30 cellular contexts compared by ENCODE assay signal in the genomic region with DNA sequence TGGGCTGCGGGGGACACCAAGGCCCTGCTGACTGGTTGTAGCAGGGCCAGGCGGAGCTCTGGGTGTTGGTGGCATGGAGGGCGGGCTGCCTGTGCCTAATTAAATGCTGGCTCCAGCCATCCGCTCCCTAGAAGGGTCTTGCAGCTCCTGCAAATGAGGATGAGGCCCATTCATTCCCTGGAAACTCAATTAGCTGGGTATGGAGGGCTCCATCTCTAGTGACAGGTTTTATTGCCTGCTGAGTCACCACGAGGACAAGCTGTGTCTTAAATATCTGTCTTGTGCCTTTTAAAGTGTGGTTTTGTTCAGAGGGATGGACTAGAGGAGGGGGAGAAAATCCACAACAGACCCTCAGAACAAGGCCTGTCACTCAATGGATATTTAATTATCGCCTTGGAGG.
DNase-seq lines count a peak whose midpoint lies in the region; ATAC-seq, FAIRE-seq and TF ChIP-seq lines count a peak whose summit lies in the region.
"Had no signal": no experiment of that assay in that cellular context is flagged by ENCODE, and none has a peak within 500 bp of the region (broad histone marks: within the 10 kb centered on the region; RNA-seq: fewer than 3 reads in every experiment).

No MANE protein-coding gene starts in this region.

- no peaks in the 10 kb centered on the region for H4K20me1 ChIP-seq in GM12878 (ENCODE audit: control insufficient read depth, insufficient read depth)

- ATAC-seq in GM12878: no peak
- ATAC-seq: activated CD4-positive, CD25-positive, alpha-beta regulatory T cell treated with anti-CD3 and anti-CD28 coated beads, Interleukin-2, amount 50 U/mL, for 24 hours; left lobe of liver; stimulated activated memory B cell treated with anti-CD40 and anti-IgM and Interleukin-4, amounts not matched to agents 10 μg/mL and 1 μg/mL and 100 μg/mL, for 72 hours had no signal

- H3K4me3 ChIP-seq in Caco-2 (ENCODE audit: low read depth, low read length) (no peak overlapping the region), GM12878 (no peak overlapping the region), mesodermal cell (ENCODE audit: extremely low read depth, insufficient read depth, low read length, poor library complexity, severe bottlenecking) (no peak overlapping the region), H7 (ENCODE audit: insufficient read depth, low read depth, low read length) (no peak overlapping the region)
- H3K4me3 ChIP-seq: dorsolateral prefrontal cortex, PC-9 had no signal

- H3K4me1 ChIP-seq in Caco-2 (peaks cover 12% of the 10 kb centered on the region), GM12878 (ENCODE audit: control insufficient read depth, insufficient read depth, low read length) (peaks cover 21% of the 10 kb centered on the region), mesodermal cell (ENCODE audit: control insufficient read depth, insufficient read depth, low read length, poor library complexity, severe bottlenecking) (peaks cover 7% of the 10 kb centered on the region)

- TF ChIP-seq POLR2A in GM12878 (IDR thresholded peaks at IDR 0.05; ENCODE audit: low read depth, low read length): no peak

- H3K36me3 ChIP-seq in Caco-2 (ENCODE audit: control insufficient read depth, insufficient read depth, low read length) (no peaks in the 10 kb centered on the region), GM12878 (ENCODE audit: control insufficient read depth in 2 of 2, insufficient read depth in 2 of 2, low read length in 1 of 2) (no peaks in the 10 kb centered on the region), mesodermal cell (ENCODE audit: control insufficient read depth, insufficient read depth, low read length) (peaks cover 29% of the 10 kb centered on the region), H7 (replicated peaks; ENCODE audit: control insufficient read depth, insufficient read depth, low read length) (no peaks in the 10 kb centered on the region)

- WGBS in GM12878 (ENCODE audit: insufficient coverage, insufficient replicate concordance, low lambda C conversion rate, missing lambda C conversion rate): 53% methylated on average over 6 of the region's 6 CpGs
- WGBS in mesodermal cell (ENCODE audit: insufficient coverage in 2 of 2), 2 experiments: 56 to 79% methylated on average over 4 of the region's 6 CpGs

- no peak overlapping the region for H3K27ac ChIP-seq in GM12878 (ENCODE audit: control insufficient read depth, insufficient read depth)
- peak overlapping the region; percentile 47 for H3K27ac ChIP-seq in mesodermal cell (ENCODE audit: low read depth, low read length, severe bottlenecking)
- H3K27ac ChIP-seq: dorsolateral prefrontal cortex, epithelial cell of prostate, PC-9 had no signal

- in situ Hi-C loops in GM12878 (cut with MboI): no loop called here

- H3K9me3 Mint-ChIP-seq in Caco-2 (ENCODE audit: unreplicated experiment): no peaks in the 10 kb centered on the region
- H3K9me3 Mint-ChIP-seq: activated naive CD4-positive, alpha-beta T cell treated with anti-CD3 and anti-CD28 coated beads for 36 hours; CD8-positive, alpha-beta memory T cell; central memory CD8-positive, alpha-beta T cell; immature natural killer cell; stimulated activated memory B cell treated with anti-CD40 and anti-IgM and Interleukin-4, amounts not matched to agents 10 μg/mL and 1 μg/mL and 100 μg/mL, for 72 hours had no signal

- H3K9me3 ChIP-seq in Caco-2: no peaks in the 10 kb centered on the region
- no peaks in the 10 kb centered on the region; the same call in 2 of the 3 replicates for H3K9me3 ChIP-seq in GM12878 (replicated peaks; ENCODE audit: control insufficient read depth, insufficient read depth, low read length)
- H3K9me3 ChIP-seq in mesodermal cell (ENCODE audit: control insufficient read depth, low read length): no peaks in the 10 kb centered on the region

- CTCF ChIA-PET in Caco-2 (lab: Charles Lee) (interaction anchor here (0.6 to 1.6 kb wide), 5 partner anchors 59 to 571 kb away, joined by 4 to 19 read pairs (median 10); no protein-coding TSS in a partner anchor), GM12878 (lab: Yijun Ruan, JAX) (interaction anchor here (0.8 to 6.4 kb wide), 10 partner anchors 9 to 896 kb away, joined by 3 to 59 read pairs (median 5); no protein-coding TSS in a partner anchor)

- FAIRE-seq in GM12878 (lab: Jason Lieb, UNC): no peak
- FAIRE-seq: GM12892, H54 had no signal

- no peaks in the 10 kb centered on the region for H3K27me3 Mint-ChIP-seq in Caco-2 (ENCODE audit: insufficient read depth, unreplicated experiment)
- H3K27me3 Mint-ChIP-seq: B cell; central memory CD8-positive, alpha-beta T cell; stimulated activated memory B cell treated with anti-CD40 and anti-IgM and Interleukin-4, amounts not matched to agents 10 μg/mL and 1 μg/mL and 100 μg/mL, for 72 hours had no signal

- peak overlapping the region; percentile 18 for H3K27ac Mint-ChIP-seq in Caco-2 (ENCODE audit: unreplicated experiment)
- H3K27ac Mint-ChIP-seq: activated naive CD4-positive, alpha-beta T cell treated with anti-CD3 and anti-CD28 coated beads for 36 hours; immature natural killer cell; stimulated activated memory B cell treated with anti-CD40 and anti-IgM and Interleukin-4, amounts not matched to agents 10 μg/mL and 1 μg/mL and 100 μg/mL, for 72 hours had no signal

- BruUV-seq in Caco-2 (replicated peaks; lab: Mats Ljungman, UMichigan): no TSS peak
- BruUV-seq in GM12878 (replicated peaks; lab: Mats Ljungman, UMichigan): no TSS peak

- H3K79me2 ChIP-seq in GM12878 (ENCODE audit: control insufficient read depth, insufficient read depth, low read length): no peaks in the 10 kb centered on the region

- peaks cover 9% of the 10 kb centered on the region for H3K4me1 Mint-ChIP-seq in Caco-2 (ENCODE audit: low read depth, unreplicated experiment)

- SMC1A ChIA-PET in GM12878 (lab: Charles Lee; ENCODE audit: uncharacterized antibody, unreplicated experiment): interaction anchor here (0.7 to 3.2 kb wide), 5 partner anchors 15 to 896 kb away, joined by 3 to 21 read pairs (median 3); no protein-coding TSS in a partner anchor

- no peak overlapping the region for H3K4me2 ChIP-seq in GM12878 (ENCODE audit: control insufficient read depth, insufficient read depth)
- H3K4me2 ChIP-seq: PC-9 had no signal

- TF ChIP-seq EP300 in GM12878 (IDR thresholded peaks at IDR 0.05; ENCODE audit: borderline replicate concordance in 1 of 2, control insufficient read depth in 1 of 2, low read depth in 2 of 2, low read length in 2 of 2): no peak

- DNase-seq in Caco-2 (no peak), NCI-H2227 (lab: John Stamatoyannopoulos, UW; ENCODE audit: unreplicated experiment) (peak; percentile 62), GM12878 (ENCODE audit: low read depth, low spot score) (no peak), NCI-H1105 (lab: John Stamatoyannopoulos, UW) (no peak), H7 (no peak), epidermal melanocyte (ENCODE audit: insufficient read length, low spot score) (no peak)
- DNase-seq in activated CD4-positive, alpha-beta T cell treated with anti-CD3 and anti-CD28 coated beads for 48 hours: no peak
- DNase-seq: ACHN; activated CD4-positive, alpha-beta T cell treated with anti-CD3 and anti-CD28 coated beads, Interleukin-2, amount 50 U/mL, for 48 hours; activated CD8-positive, alpha-beta memory T cell treated with anti-CD3 and anti-CD28 coated beads, Interleukin-2, amount 50 U/mL, for 4 hours; activated naive CD4-positive, alpha-beta T cell treated with anti-CD3 and anti-CD28 coated beads for 36 hours; CD8-positive, alpha-beta memory T cell; DMS 273 treated with DMSO at 0.1 percent for 48 hours; dorsolateral prefrontal cortex; immature natural killer cell; Karpas-422; NCI-H510A; occipital lobe; PC-9; T-helper 2 cell; trophoblast cell had no signal

- H2AFZ ChIP-seq in GM12878 (ENCODE audit: control insufficient read depth, low read depth, low read length): no peak overlapping the region
- H2AFZ ChIP-seq: PC-9 had no signal

- intact Hi-C loops in Caco-2 (cut with micrococcal nuclease; ENCODE audit: unreplicated experiment): loop anchor here (2.0 to 10.0 kb wide), 2 partner anchors 58 to 170 kb away; no protein-coding TSS in a partner anchor
- intact Hi-C loops in GM12878 (cut with micrococcal nuclease; ENCODE audit: unreplicated experiment): loop anchor here (2.0 kb wide), 1 partner anchor 896 kb away; no protein-coding TSS in a partner anchor

- H3K9ac ChIP-seq in GM12878 (ENCODE audit: control insufficient read depth, insufficient read depth, low read length): no peak overlapping the region

- POLR2A ChIA-PET in Caco-2 (lab: Charles Lee): no interaction called here
- POLR2A ChIA-PET in GM12878 (lab: Charles Lee): no interaction called here

- RAD21 ChIA-PET in GM12878 (lab: Charles Lee; ENCODE audit: unreplicated experiment): interaction anchor here (1.4 to 6.8 kb wide), 2 partner anchors 46 to 896 kb away, joined by 4 to 45 read pairs; no protein-coding TSS in a partner anchor

- H3K4me3 Mint-ChIP-seq in Caco-2 (ENCODE audit: unreplicated experiment): no peak overlapping the region
- H3K4me3 Mint-ChIP-seq: activated naive CD4-positive, alpha-beta T cell treated with anti-CD3 and anti-CD28 coated beads for 36 hours; B cell; central memory CD8-positive, alpha-beta T cell; immature natural killer cell; stimulated activated memory B cell treated with anti-CD40 and anti-IgM and Interleukin-4, amounts not matched to agents 10 μg/mL and 1 μg/mL and 100 μg/mL, for 72 hours had no signal

- H3K27me3 ChIP-seq in Caco-2 (replicated peaks; ENCODE audit: control insufficient read depth, insufficient read depth, low read length) (no peaks in the 10 kb centered on the region), GM12878 (replicated peaks in 1 of 2; ENCODE audit: control insufficient read depth in 2 of 2, insufficient read depth in 2 of 2, low read length in 1 of 2) (no peaks in the 10 kb centered on the region), H7 (ENCODE audit: control insufficient read depth, insufficient read depth, low read length) (no peaks in the 10 kb centered on the region)
- H3K27me3 ChIP-seq: dorsolateral prefrontal cortex had no signal

- no peak for TF ChIP-seq CTCF in Caco-2 (IDR thresholded peaks at IDR 0.05; ENCODE audit: insufficient read depth in 1 of 2, low read depth in 1 of 2, low read length in 1 of 2, severe bottlenecking in 1 of 2, unreplicated experiment in 1 of 2)
- TF ChIP-seq CTCF in GM12878 (IDR thresholded peaks at IDR 0.05 in 2 of 3, conservative IDR thresholded peaks at IDR 0.05 in 1 of 3; ENCODE audit: control insufficient read depth in 2 of 3, extremely low read depth in 1 of 3, insufficient read depth in 1 of 3, low read depth in 3 of 3, low read length in 3 of 3): no peak

- TF ChIP-seq RAD21 in GM12878 (IDR thresholded peaks at IDR 0.05; ENCODE audit: insufficient read depth, low read depth, low read length): no peak

- peaks cover 4% of the 10 kb centered on the region for H3K36me3 Mint-ChIP-seq in Caco-2 (ENCODE audit: insufficient read depth, unreplicated experiment)
- H3K36me3 Mint-ChIP-seq: CD8-positive, alpha-beta memory T cell; stimulated activated memory B cell treated with anti-CD40 and anti-IgM and Interleukin-4, amounts not matched to agents 10 μg/mL and 1 μg/mL and 100 μg/mL, for 72 hours had no signal

TF ChIP-seq in GM12878, 131 proteins besides CTCF, POLR2A, EP300 and RAD21:
- no peak for TF ChIP-seq ZNF24 (IDR thresholded peaks at IDR 0.05)
- 0 out of 2 replicates have a peak, but pooled peaks have one; percentile 10 for TF ChIP-seq NFXL1 (IDR thresholded peaks at IDR 0.05; ENCODE audit: borderline replicate concordance)
